ENCODE assay signal across 20 cellular contexts in the genomic region with DNA sequence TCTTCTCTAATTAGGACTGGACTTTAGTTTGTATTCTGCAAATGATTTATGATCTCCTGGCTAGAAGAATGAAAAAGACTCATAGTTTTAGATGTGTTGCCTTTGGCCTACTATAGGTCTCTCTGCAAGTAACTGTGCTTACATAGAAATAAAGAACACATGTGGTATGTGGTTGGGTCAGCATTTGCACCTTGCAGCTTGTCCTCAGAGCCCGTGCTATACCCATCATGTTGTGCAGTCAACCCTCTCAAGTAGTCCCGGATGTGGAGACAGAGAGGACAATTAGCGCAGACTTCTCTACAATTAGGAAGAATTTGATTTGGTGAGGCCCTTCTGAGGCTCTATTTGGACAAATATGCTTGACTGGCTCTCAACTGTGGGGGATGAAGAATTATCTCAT.
"Had no signal": no experiment of that assay in that cellular context is flagged by ENCODE, and none has a peak within 500 bp of the region (broad histone marks: within the 10 kb centered on the region; RNA-seq: fewer than 3 reads in every experiment).

No MANE protein-coding gene starts in this region.

- H3K36me3 ChIP-seq: gastroesophageal sphincter, left ventricle myocardium inferior, lower lobe of right lung, right atrium auricular region, sigmoid colon, suprapubic skin, thyroid gland, uterus had no signal

- H3K27me3 ChIP-seq: gastroesophageal sphincter, right atrium auricular region, sigmoid colon, suprapubic skin, thyroid gland, uterus had no signal

- H3K4me1 ChIP-seq: gastroesophageal sphincter, left ventricle myocardium inferior, lower lobe of right lung, right atrium auricular region, sigmoid colon, suprapubic skin, thyroid gland, uterus had no signal

- ATAC-seq: gastroesophageal sphincter had no signal

- H3K4me1 Mint-ChIP-seq: memory B cell had no signal

- H3K27ac ChIP-seq: coronary artery, gastroesophageal sphincter, left ventricle myocardium inferior, lower lobe of right lung, right atrium auricular region, sigmoid colon, skin epidermis, suprapubic skin, thyroid gland, uterus had no signal

- H3K9me3 ChIP-seq: gastroesophageal sphincter, left ventricle myocardium inferior, lower lobe of right lung, right atrium auricular region, sigmoid colon, suprapubic skin, thyroid gland, uterus had no signal

- DNase-seq: effector CD4-positive, alpha-beta T cell; glutamatergic neuron; left cardiac atrium; left ventricle myocardium inferior; lower lobe of right lung; posterior cingulate gyrus; sigmoid colon; stimulated activated CD4-positive, alpha-beta T cell treated with anti-CD3 and anti-CD28 coated beads, Interleukin-2, amount 100 ng/mL, for 24 hours; stimulated activated naive CD4-positive, alpha-beta T cell treated with Interleukin-2 at 50 U/mL for 16 hours; thyroid gland; uterus had no signal

- H3K36me3 Mint-ChIP-seq: memory B cell, mesothelial cell of epicardium, type B pancreatic cell had no signal

- H3K4me3 ChIP-seq: coronary artery, gastroesophageal sphincter, left ventricle myocardium inferior, lower lobe of right lung, right atrium auricular region, sigmoid colon, skin epidermis, suprapubic skin, thyroid gland, uterus had no signal

- H3K9me3 Mint-ChIP-seq: memory B cell, mesothelial cell of epicardium, nephron, type B pancreatic cell had no signal

- H3K27ac Mint-ChIP-seq: memory B cell, mesothelial cell of epicardium, nephron, type B pancreatic cell had no signal

- H3K4me3 Mint-ChIP-seq: memory B cell, mesothelial cell of epicardium, nephron, type B pancreatic cell had no signal
